In genomic region chr4:119832731-119833233, GRCh38 we compare ENCODE assay signal across 25 cellular contexts.
A peak's percentile ranks its signal among the peaks of the same experiment; 100 is the strongest.
DNase-seq lines count a peak whose midpoint lies in the region; ATAC-seq, FAIRE-seq and TF ChIP-seq lines count a peak whose summit lies in the region.
"Had no signal": no experiment of that assay in that cellular context is flagged by ENCODE, and none has a peak within 500 bp of the region (broad histone marks: within the 10 kb centered on the region; RNA-seq: fewer than 3 reads in every experiment).

No MANE protein-coding gene starts in this region.

- H3K27ac ChIP-seq in ascending aorta (peak overlapping the region; percentile 79 to 80), pancreas (no peak overlapping the region), MM.1S (ENCODE audit: low read length) (no peak overlapping the region)
- H3K27ac ChIP-seq: 22Rv1, C4-2B had no signal

- no peaks in the 10 kb centered on the region for H3K9me2 ChIP-seq in MM.1S (replicated peaks; ENCODE audit: insufficient read depth, low read length)

- H3K79me2 ChIP-seq in MM.1S (ENCODE audit: low read length) = no peaks in the 10 kb centered on the region

- intact Hi-C loops in ascending aorta (cut with DNase I) (loop anchor here (2.0 to 5.0 kb wide), 4 partner anchors 40 to 216 kb away; partner anchors contain the start of gene PDE5A), pancreas (cut with DNase I) (no loop called here)

- peak; percentile 65 for FAIRE-seq in pancreas (lab: Jason Lieb, UNC)
- FAIRE-seq: GM18507, GM19239, K562 had no signal

- H3K4me1 ChIP-seq in ascending aorta (peaks cover 0 to 23% of the 10 kb centered on the region in 2 donors), pancreas (no peaks in the 10 kb centered on the region), MM.1S (ENCODE audit: low read length) (no peaks in the 10 kb centered on the region)

- WGBS in pancreas, 2 donors = 74 to 86% methylated on average over 2 of the region's 2 CpGs

- TF ChIP-seq CTCF in AG10803 (conservative IDR thresholded peaks at IDR 0.05; ENCODE audit: low read length) = no peak
- TF ChIP-seq CTCF in ascending aorta (IDR thresholded peaks at IDR 0.05) = no peak
- no peak for TF ChIP-seq CTCF in pancreas (IDR thresholded peaks at IDR 0.05)
- TF ChIP-seq CTCF in MM.1S (IDR thresholded peaks at IDR 0.05; ENCODE audit: low read length) = no peak

- H2AFZ ChIP-seq in MM.1S (ENCODE audit: low read length) = no peak overlapping the region

- H3K27me3 ChIP-seq in ascending aorta = no peaks in the 10 kb centered on the region
- H3K27me3 ChIP-seq in pancreas = no peaks in the 10 kb centered on the region
- no peaks in the 10 kb centered on the region for H3K27me3 ChIP-seq in MM.1S (replicated peaks; ENCODE audit: insufficient read depth, low read length)
- H3K27me3 ChIP-seq: MG63 had no signal

- no peak overlapping the region for H3K4me2 ChIP-seq in MM.1S (ENCODE audit: low read depth, low read length)

- no peaks in the 10 kb centered on the region for H3K9me3 ChIP-seq in ascending aorta
- no peaks in the 10 kb centered on the region for H3K9me3 ChIP-seq in pancreas
- no peaks in the 10 kb centered on the region; the same call in 1 of the 2 replicates for H3K9me3 ChIP-seq in MM.1S (replicated peaks; ENCODE audit: insufficient read depth, low read length)
- H3K9me3 ChIP-seq: MG63 had no signal

- no peaks in the 10 kb centered on the region for H4K20me1 ChIP-seq in MM.1S (ENCODE audit: insufficient read depth, low read length)

- peak; percentile 9 for DNase-seq in AG10803 (ENCODE audit: low read depth)
- no peak for DNase-seq in ascending aorta (ENCODE audit: low spot score in 2 of 2)
- DNase-seq in fibroblast of peridontal ligament (ENCODE audit: extremely low read depth) = peak; percentile 5
- DNase-seq in pancreas = no peak
- no peak for DNase-seq in MM.1S
- DNase-seq: ACHN, GDM1, MG63, NCI-H1048, NCI-H1436, NCI-H187 treated with DMSO at 0.1 percent for 48 hours, NCI-H2107, NCI-H226, NCI-H524, NCI-H774, SIG-M5 had no signal

- H3K36me3 ChIP-seq in ascending aorta (no peaks in the 10 kb centered on the region), pancreas (no peaks in the 10 kb centered on the region), MM.1S (replicated peaks; ENCODE audit: insufficient read depth, low read length) (no peaks in the 10 kb centered on the region)
- H3K36me3 ChIP-seq: MG63 had no signal

- H3K4me3 ChIP-seq in AG10803 (ENCODE audit: low read length) = no peak overlapping the region
- H3K4me3 ChIP-seq in ascending aorta = no peak overlapping the region
- no peak overlapping the region for H3K4me3 ChIP-seq in pancreas
- no peak overlapping the region for H3K4me3 ChIP-seq in MM.1S (ENCODE audit: low read length)
- H3K4me3 ChIP-seq: K562, MG63 had no signal

- H3F3A ChIP-seq in MM.1S (ENCODE audit: insufficient read depth, low read length) = no peaks in the 10 kb centered on the region

- H3K9ac ChIP-seq in MM.1S (ENCODE audit: low read length) = no peak overlapping the region

- ATAC-seq in pancreas (no peak), GM21576 (IDR thresholded peaks at IDR 0.05; ENCODE audit: unreplicated experiment) (no peak), GM19328 (IDR thresholded peaks at IDR 0.05; ENCODE audit: unreplicated experiment) (no peak), HG02610 (IDR thresholded peaks at IDR 0.05; ENCODE audit: unreplicated experiment) (no peak)
- ATAC-seq: K562, Panc1 had no signal

Comparison
In these comparisons a context has a peak if more than half of its experiments do, and no peak if none do; other contexts are left out.
1. DNase-seq: peak in AG10803 (single experiment) and fibroblast of peridontal ligament (single experiment); none in ascending aorta (0 of 2), pancreas (0 of 6) and MM.1S (single experiment).
2. H3K27ac ChIP-seq: peak in ascending aorta (2 of 2); none in pancreas (0 of 4) and MM.1S (single experiment).